ENCODE assay signal across 14 cellular contexts in genomic region chr4:36320130-36320902, GRCh38. TPM values are rescaled to one million over a fixed set of nuclear protein-coding genes. Genes with fewer than 3 reads are reported as not detected.
DNase-seq lines count a peak whose midpoint lies in the region; ATAC-seq and TF ChIP-seq lines count a peak whose summit lies in the region.
"Had no signal": no experiment of that assay in that cellular context is flagged by ENCODE, and none has a peak within 500 bp of the region (broad histone marks: within the 10 kb centered on the region; RNA-seq: fewer than 3 reads in every experiment).

No MANE protein-coding gene starts in this region.

- H3K4me3 ChIP-seq in OCI-LY3 (ENCODE audit: low read length) (peak overlapping the region; percentile 51), tibial nerve (no peak overlapping the region)
- H3K4me3 ChIP-seq: body of pancreas, esophagus muscularis mucosa, pancreas had no signal

- H3K27ac ChIP-seq in OCI-LY3 (ENCODE audit: low read length) (peak overlapping the region; percentile 95), tibial nerve (no peak overlapping the region)
- H3K27ac ChIP-seq: body of pancreas, esophagus muscularis mucosa, pancreas had no signal

- 60 to 68% methylated on average over 6 of the region's 6 CpGs for WGBS in tibial nerve, 2 donors

- in situ Hi-C loops in GM13977 (cut with MboI; ENCODE audit: low pct_unique_long_range_greater_than_20kb, low sequenced_read_pairs, unreplicated experiment), result no loop called here

- H3K27me3 ChIP-seq in OCI-LY3 (ENCODE audit: low read depth, low read length), result no peaks in the 10 kb centered on the region
- H3K27me3 ChIP-seq in tibial nerve, result no peaks in the 10 kb centered on the region
- H3K27me3 ChIP-seq: body of pancreas, esophagus muscularis mucosa, pancreas had no signal

- H3K9me3 ChIP-seq in OCI-LY3 (ENCODE audit: insufficient read depth, low read length) (no peaks in the 10 kb centered on the region), tibial nerve (no peaks in the 10 kb centered on the region)
- H3K9me3 ChIP-seq: body of pancreas, esophagus muscularis mucosa, pancreas had no signal

- peak overlapping the region; percentile 74 for H3K9ac ChIP-seq in OCI-LY3 (ENCODE audit: low read length)

- TF ChIP-seq POLR2A in tibial nerve (IDR thresholded peaks at IDR 0.05), result no peak

- DNase-seq in GM13977 (ENCODE audit: low spot score) (peak; percentile 30), ureter (ENCODE audit: low spot score) (no peak), tibial nerve (ENCODE audit: low spot score in 2 of 2) (no peak), AG08396 (ENCODE audit: low spot score) (no peak)
- DNase-seq in stimulated activated naive CD4-positive, alpha-beta T cell (lab: John Stamatoyannopoulos, UW), result no peak
- DNase-seq: body of pancreas, DMS153, pancreas had no signal

- H3K79me2 ChIP-seq in OCI-LY3 (ENCODE audit: low read length), result no peaks in the 10 kb centered on the region

- H3K4me1 ChIP-seq in OCI-LY3 (ENCODE audit: low read length), result peaks cover 69% of the 10 kb centered on the region
- peaks cover 0 to 2% (median 0%) of the 10 kb centered on the region in 4 donors for H3K4me1 ChIP-seq in tibial nerve
- H3K4me1 ChIP-seq: body of pancreas, esophagus muscularis mucosa, pancreas had no signal

- H3K4me2 ChIP-seq in OCI-LY3 (ENCODE audit: low read length), result peak overlapping the region; percentile 79

- TF ChIP-seq EP300 in tibial nerve (IDR thresholded peaks at IDR 0.05), result no peak

- ATAC-seq in GM19324 (IDR thresholded peaks at IDR 0.05; ENCODE audit: low FRiP score, unreplicated experiment) (peak; percentile 42), HG03039 (IDR thresholded peaks at IDR 0.05; ENCODE audit: unreplicated experiment) (peak; percentile 37)
- ATAC-seq: body of pancreas had no signal

- H3K36me3 ChIP-seq in OCI-LY3 (replicated peaks; ENCODE audit: low read depth, low read length), result no peaks in the 10 kb centered on the region
- no peaks in the 10 kb centered on the region for H3K36me3 ChIP-seq in tibial nerve
- H3K36me3 ChIP-seq: esophagus muscularis mucosa, pancreas had no signal

- peak overlapping the region; percentile 83; the same call in 1 of the 2 replicates for H2AFZ ChIP-seq in OCI-LY3 (ENCODE audit: low read depth, low read length)

- H4K20me1 ChIP-seq in OCI-LY3 (ENCODE audit: insufficient read depth, low read length), result no peaks in the 10 kb centered on the region

- no peak for TF ChIP-seq CTCF in GM13977 (IDR thresholded peaks at IDR 0.05; ENCODE audit: extremely low read depth, insufficient read depth, missing control alignments)
- no peak for TF ChIP-seq CTCF in OCI-LY3 (IDR thresholded peaks at IDR 0.05; ENCODE audit: low read depth, low read length)
- no peak for TF ChIP-seq CTCF in tibial nerve (IDR thresholded peaks at IDR 0.05)

RNA-seq across cellular contexts. Expression of gene DTHD1, which starts 38.9 kb away (rescaled TPM):
- total RNA-seq in ureter (1.1 TPM), tibial nerve (under 1 TPM in 3 of 4 donors, not detected in 1; 0.20 to 0.60 (median 0.42) TPM)
- total RNA-seq: kidney epithelial cell, SK-MEL-5 had no signal
